Comparison of ENCODE assay signal across 8 cellular contexts in the genomic region with DNA sequence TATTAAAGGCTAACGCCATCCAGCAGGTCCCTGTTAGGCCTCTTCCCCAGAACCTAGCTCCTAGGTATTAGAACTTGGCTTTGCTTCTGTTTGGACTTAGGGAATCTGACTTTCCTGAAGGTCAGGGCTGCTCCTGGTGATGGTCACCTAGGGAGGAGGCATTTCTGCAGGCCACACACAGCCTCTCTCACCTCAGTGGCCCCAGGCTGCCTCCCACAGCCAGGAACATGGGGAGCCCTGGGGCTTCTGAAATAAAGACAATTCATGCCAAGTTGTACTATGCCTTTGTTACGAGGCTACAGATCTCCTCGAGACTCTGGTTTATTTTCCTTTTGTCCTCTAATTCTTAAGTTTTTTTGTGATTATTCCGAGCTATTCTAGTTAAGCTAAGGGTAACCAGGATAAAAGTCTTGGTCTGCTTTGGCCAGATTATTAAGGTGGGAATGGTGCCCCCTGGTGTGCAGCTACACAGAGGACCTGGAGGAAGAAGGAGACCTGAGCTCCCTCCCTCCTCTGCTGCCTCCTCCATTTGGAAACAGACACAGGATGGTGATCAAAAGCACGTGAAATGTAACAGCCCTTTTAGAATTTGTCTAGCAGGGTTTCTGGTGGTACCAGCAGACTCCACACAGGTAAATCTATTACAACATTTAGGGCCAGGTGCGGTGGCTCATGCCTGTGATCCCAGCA.
A peak's percentile ranks its signal among the peaks of the same experiment; 100 is the strongest.
DNase-seq lines count a peak whose midpoint lies in the region; ATAC-seq and TF ChIP-seq lines count a peak whose summit lies in the region.

No MANE protein-coding gene starts in this region.

- H3K4me1 ChIP-seq in IMR-90 (ENCODE audit: control insufficient read depth, insufficient read depth, low read length) = peaks cover 7% of the 10 kb centered on the region

- H2BK20ac ChIP-seq in IMR-90 (ENCODE audit: low read depth, low read length) = no peak overlapping the region; the same call in 1 of the 2 replicates

- no TSS peak for BruUV-seq in IMR-90 (replicated peaks; lab: Mats Ljungman, UMichigan)

- 0 out of 2 replicates have a peak overlapping the region, but pooled peaks have one; percentile 11 for H2BK120ac ChIP-seq in IMR-90 (ENCODE audit: low read depth, low read length)

- H3K27me3 ChIP-seq in IMR-90 (ENCODE audit: control insufficient read depth, insufficient read depth, low read length) = no peaks in the 10 kb centered on the region

- H4K91ac ChIP-seq in IMR-90 (ENCODE audit: insufficient read depth, low read depth, low read length) = no peak overlapping the region; the same call in 1 of the 2 replicates

- H4K20me1 ChIP-seq in IMR-90 (ENCODE audit: insufficient read depth, low read length) = no peaks in the 10 kb centered on the region

- TF ChIP-seq CTCF in AG09319 (IDR thresholded peaks at IDR 0.05; ENCODE audit: low read depth, low read length) (peak; percentile 44), GM12874 (IDR thresholded peaks at IDR 0.05; ENCODE audit: insufficient read depth, low read depth, low read length) (peak; percentile 47), IMR-90 (conservative IDR thresholded peaks at IDR 0.05; ENCODE audit: low read depth, low read length) (peak; percentile 64), WTC11 (IDR thresholded peaks at IDR 0.05) (no peak)

- no peak overlapping the region for H3K27ac ChIP-seq in IMR-90 (ENCODE audit: insufficient read depth, low read length)

- H2BK5ac ChIP-seq in IMR-90 (ENCODE audit: low read depth, low read length, poor library complexity, severe bottlenecking) = no peak overlapping the region

- peak overlapping the region; percentile 39 to 41; a peak in 1 of 4 replicates for H4K8ac ChIP-seq in IMR-90 (ENCODE audit: low read depth in 2 of 2, low read length in 2 of 2)

- in situ Hi-C loops in IMR-90 (cut with MboI; ENCODE audit: low sequenced_read_pairs) = no loop called here

- ATAC-seq in IMR-90 (ENCODE audit: low read depth) = peak; percentile 77
- ATAC-seq in WTC11 = peak; percentile 84
- ATAC-seq in left ventricle myocardium superior = peak; percentile 81
- no peak for ATAC-seq in GM18505 (IDR thresholded peaks at IDR 0.05; ENCODE audit: unreplicated experiment)

- H4K5ac ChIP-seq in IMR-90 (ENCODE audit: low read depth, low read length) = no peak overlapping the region

- H3K27ac Mint-ChIP-seq in WTC11 = no peak overlapping the region

- CTCF ChIA-PET in IMR-90 (lab: Yijun Ruan, JAX) = interaction anchor here (0.6 to 2.7 kb wide), 10 partner anchors 10 to 217 kb away, joined by 3 to 19 read pairs (median 4); no protein-coding TSS in a partner anchor
- CTCF ChIA-PET in WTC11 (lab: Charles Lee) = interaction anchor here (1.0 to 2.3 kb wide), 21 partner anchors 9 to 267 kb away, joined by 3 to 13 read pairs (median 4); no protein-coding TSS in a partner anchor

- H3K36me3 Mint-ChIP-seq in WTC11 = no peaks in the 10 kb centered on the region

- H2BK15ac ChIP-seq in IMR-90 (ENCODE audit: low read depth, low read length) = no peak overlapping the region

- H3K4me2 ChIP-seq in IMR-90 (ENCODE audit: low read depth, low read length) = no peak overlapping the region

- intact Hi-C loops in IMR-90 (cut with micrococcal nuclease) (loop anchor here (1.0 kb wide), 2 partner anchors 199 to 210 kb away; no protein-coding TSS in a partner anchor), left ventricle myocardium superior (cut with micrococcal nuclease) (loop anchor here (5.0 kb wide), 2 partner anchors 127 to 202 kb away; no protein-coding TSS in a partner anchor)

- H3K9me3 ChIP-seq in IMR-90 (ENCODE audit: control insufficient read depth, insufficient read depth, low read length) = no peaks in the 10 kb centered on the region

- POLR2A ChIA-PET in IMR-90 (lab: Charles Lee; ENCODE audit: unreplicated experiment) = no interaction called here
- POLR2A ChIA-PET in WTC11 (lab: Charles Lee) = interaction anchor here (0.5 kb wide), 1 partner anchor 170 kb away, joined by 3 read pairs; no protein-coding TSS in a partner anchor

- TF ChIP-seq POLR2A in IMR-90 (IDR thresholded peaks at IDR 0.05; ENCODE audit: low read depth, low read length) (no peak), GM18505 (IDR thresholded peaks at IDR 0.05; ENCODE audit: borderline replicate concordance, extremely low read depth, insufficient read depth, insufficient read length) (no peak)

- no peak overlapping the region for H2AFZ ChIP-seq in IMR-90 (replicated peaks; ENCODE audit: low read length, poor library complexity)

- no peak for DNase-seq in AG09319 (ENCODE audit: extremely low read depth, low read depth)
- DNase-seq in IMR-90 = peak; percentile 71
- DNase-seq in WTC11 (ENCODE audit: low spot score) = peak; percentile 71
- DNase-seq in left ventricle myocardium superior = peak; percentile 78
- DNase-seq in stimulated activated CD8-positive, alpha-beta memory T cell treated with anti-CD3 and anti-CD28 coated beads, Interleukin-2, amount 100 ng/mL, for 48 hours (ENCODE audit: low read depth in 2 of 2) = peak; percentile 1 to 7
- DNase-seq in hippocampal formation (lab: John Stamatoyannopoulos, UW) = no peak

- no peak overlapping the region for H3K18ac ChIP-seq in IMR-90 (ENCODE audit: low read depth, low read length)

- H3K9ac ChIP-seq in IMR-90 (ENCODE audit: low read depth, low read length) = no peak overlapping the region

- no peak overlapping the region for H2AK9ac ChIP-seq in IMR-90 (replicated peaks; ENCODE audit: low read depth, low read length, poor library complexity)

- no peak overlapping the region for H3K14ac ChIP-seq in IMR-90 (replicated peaks; ENCODE audit: low read depth, low read length)

- no peak overlapping the region for H3K23ac ChIP-seq in IMR-90 (ENCODE audit: low read depth, low read length)

- no peak overlapping the region for H3K56ac ChIP-seq in IMR-90 (ENCODE audit: extremely low read depth, insufficient read depth, low read length)

- H3K27me3 Mint-ChIP-seq in WTC11 (ENCODE audit: low read depth) = no peaks in the 10 kb centered on the region

- dilution Hi-C loops in IMR-90 (cut with HindIII; ENCODE audit: low sequenced_read_pairs, unreplicated experiment) = no loop called here

- peak; percentile 73 for TF ChIP-seq RAD21 in IMR-90 (IDR thresholded peaks at IDR 0.05; ENCODE audit: low read length)

- H3K9me1 ChIP-seq in IMR-90 (ENCODE audit: insufficient read depth, low read length) = peaks cover 4% of the 10 kb centered on the region; the same call in 1 of the 2 replicates

- no CpG with 5 or more reads among the region's 6 CpGs for WGBS in IMR-90 (ENCODE audit: extremely low coverage in 2 of 2, insufficient read length in 1 of 2), 2 experiments

- H3K4me3 Mint-ChIP-seq in WTC11 = no peak overlapping the region

- peaks cover 14 to 17% of the 10 kb centered on the region in 2 experiments; a peak in 3 of 4 replicates for H3K79me1 ChIP-seq in IMR-90 (ENCODE audit: low read depth in 1 of 2, low read length in 2 of 2)

- H3K4me1 Mint-ChIP-seq in WTC11 = no peaks in the 10 kb centered on the region

- H3K4me3 ChIP-seq in IMR-90 (ENCODE audit: insufficient read depth, low read depth, low read length) = no peak overlapping the region

- H3K9me3 Mint-ChIP-seq in WTC11 = no peaks in the 10 kb centered on the region

- H3K4ac ChIP-seq in IMR-90 (ENCODE audit: low read depth, low read length) = peak overlapping the region; percentile 19; the same call in 1 of the 2 replicates

- H3K36me3 ChIP-seq in IMR-90 (ENCODE audit: control insufficient read depth, insufficient read depth, low read length) = no peaks in the 10 kb centered on the region

- peak overlapping the region; percentile 44; the same call in 1 of the 2 replicates for H2AK5ac ChIP-seq in IMR-90 (ENCODE audit: low read depth, low read length)

TF ChIP-seq in IMR-90, 13 proteins besides CTCF, POLR2A, EP300 and RAD21:
- TF ChIP-seq BHLHE40 (IDR thresholded peaks at IDR 0.05; ENCODE audit: low read depth, low read length) (no peak), SMC3 (IDR thresholded peaks at IDR 0.05; ENCODE audit: low read depth, low read length) (peak; percentile 83), CHD1 (IDR thresholded peaks at IDR 0.05; ENCODE audit: low read depth, low read length) (no peak)
- TF ChIP-seq, protein P1, sequence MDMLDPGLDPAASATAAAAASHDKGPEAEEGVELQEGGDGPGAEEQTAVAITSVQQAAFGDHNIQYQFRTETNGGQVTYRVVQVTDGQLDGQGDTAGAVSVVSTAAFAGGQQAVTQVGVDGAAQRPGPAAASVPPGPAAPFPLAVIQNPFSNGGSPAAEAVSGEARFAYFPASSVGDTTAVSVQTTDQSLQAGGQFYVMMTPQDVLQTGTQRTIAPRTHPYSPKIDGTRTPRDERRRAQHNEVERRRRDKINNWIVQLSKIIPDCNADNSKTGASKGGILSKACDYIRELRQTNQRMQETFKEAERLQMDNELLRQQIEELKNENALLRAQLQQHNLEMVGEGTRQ (IDR thresholded peaks at IDR 0.05; ENCODE audit: low read depth, low read length) = no peak

TF ChIP-seq in WTC11, 78 proteins besides CTCF, POLR2A, EP300 and RAD21:
- no peak for TF ChIP-seq TEAD1 (CRISPR knock-in tag; IDR thresholded peaks at IDR 0.05)
- TF ChIP-seq, protein P2, sequence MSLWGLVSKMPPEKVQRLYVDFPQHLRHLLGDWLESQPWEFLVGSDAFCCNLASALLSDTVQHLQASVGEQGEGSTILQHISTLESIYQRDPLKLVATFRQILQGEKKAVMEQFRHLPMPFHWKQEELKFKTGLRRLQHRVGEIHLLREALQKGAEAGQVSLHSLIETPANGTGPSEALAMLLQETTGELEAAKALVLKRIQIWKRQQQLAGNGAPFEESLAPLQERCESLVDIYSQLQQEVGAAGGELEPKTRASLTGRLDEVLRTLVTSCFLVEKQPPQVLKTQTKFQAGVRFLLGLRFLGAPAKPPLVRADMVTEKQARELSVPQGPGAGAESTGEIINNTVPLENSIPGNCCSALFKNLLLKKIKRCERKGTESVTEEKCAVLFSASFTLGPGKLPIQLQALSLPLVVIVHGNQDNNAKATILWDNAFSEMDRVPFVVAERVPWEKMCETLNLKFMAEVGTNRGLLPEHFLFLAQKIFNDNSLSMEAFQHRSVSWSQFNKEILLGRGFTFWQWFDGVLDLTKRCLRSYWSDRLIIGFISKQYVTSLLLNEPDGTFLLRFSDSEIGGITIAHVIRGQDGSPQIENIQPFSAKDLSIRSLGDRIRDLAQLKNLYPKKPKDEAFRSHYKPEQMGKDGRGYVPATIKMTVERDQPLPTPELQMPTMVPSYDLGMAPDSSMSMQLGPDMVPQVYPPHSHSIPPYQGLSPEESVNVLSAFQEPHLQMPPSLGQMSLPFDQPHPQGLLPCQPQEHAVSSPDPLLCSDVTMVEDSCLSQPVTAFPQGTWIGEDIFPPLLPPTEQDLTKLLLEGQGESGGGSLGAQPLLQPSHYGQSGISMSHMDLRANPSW (CRISPR knock-in tag; conservative IDR thresholded peaks at IDR 0.05; ENCODE audit: low read depth) = no peak
TF ChIP-seq in WTC11: peak in this region for 0.

Comparison
In these comparisons a context has a peak if more than half of its experiments do, and no peak if none do; other contexts are left out.
1. DNase-seq: peak in IMR-90 (single experiment), WTC11 (single experiment), left ventricle myocardium superior (single experiment) and stimulated activated CD8-positive, alpha-beta memory T cell treated with anti-CD3 and anti-CD28 coated beads, Interleukin-2, amount 100 ng/mL, for 48 hours (2 of 2); none in AG09319 (single experiment) and hippocampal formation (0 of 2).